ENCODE assay signal across 1 cellular context in genomic region chrX:71615056-71615455, GRCh38.
TF ChIP-seq lines count a peak whose summit lies in the region.

No MANE protein-coding gene starts in this region.

TF ChIP-seq in GM12878, 131 proteins besides CTCF, POLR2A, EP300 and RAD21:
- no peak for TF ChIP-seq SREBF2 (IDR thresholded peaks at IDR 0.05; ENCODE audit: low read length)
- TF ChIP-seq ATF7 (IDR thresholded peaks at IDR 0.05; ENCODE audit: low read depth): no peak
- TF ChIP-seq SMAD5 (IDR thresholded peaks at IDR 0.05; ENCODE audit: low read depth): no peak
- no peak for TF ChIP-seq HDGF (IDR thresholded peaks at IDR 0.05)
- no peak for TF ChIP-seq YBX1 (IDR thresholded peaks at IDR 0.05)
- TF ChIP-seq MTA3 (IDR thresholded peaks at IDR 0.05; ENCODE audit: borderline replicate concordance, low read length): no peak
- TF ChIP-seq CBX3 (IDR thresholded peaks at IDR 0.05; ENCODE audit: borderline replicate concordance, low read depth): no peak
